In genomic region chr19:12623361-12624031, GRCh38 we compare ENCODE assay signal across 29 cellular contexts. TPM values are rescaled to one million over a fixed set of nuclear protein-coding genes. Genes with fewer than 3 reads are reported as not detected.
DNase-seq lines count a peak whose midpoint lies in the region; ATAC-seq, FAIRE-seq and TF ChIP-seq lines count a peak whose summit lies in the region.
"Had no signal": no experiment of that assay in that cellular context is flagged by ENCODE, and none has a peak within 500 bp of the region (broad histone marks: within the 10 kb centered on the region; RNA-seq: fewer than 3 reads in every experiment).

No MANE protein-coding gene starts in this region.

- POLR2A ChIA-PET in GM12878 (lab: Charles Lee), result interaction anchor here (0.7 to 1.4 kb wide), 4 partner anchors 10 to 49 kb away, joined by 3 to 6 read pairs (median 4); partner anchors contain the start of genes ZNF490 and ZNF791

- no peaks in the 10 kb centered on the region for H3K4me1 Mint-ChIP-seq in neural progenitor cell
- H3K4me1 Mint-ChIP-seq: GM23338, H9 had no signal

- H2AFZ ChIP-seq in GM12878 (ENCODE audit: control insufficient read depth, low read depth, low read length) (no peak overlapping the region), osteoblast (ENCODE audit: low read length) (no peak overlapping the region), neural progenitor cell (replicated peaks) (no peak overlapping the region)
- H2AFZ ChIP-seq: GM23338, PC-9 had no signal

- H3K36me3 ChIP-seq in GM12878 (ENCODE audit: control insufficient read depth in 2 of 2, insufficient read depth in 2 of 2, low read length in 1 of 2) (peaks cover 10 to 23% of the 10 kb centered on the region in 2 experiments), osteoblast (ENCODE audit: insufficient read depth, low read length) (peaks cover 55% of the 10 kb centered on the region), neural progenitor cell (peaks cover 45% of the 10 kb centered on the region), ovary (no peaks in the 10 kb centered on the region)

- WGBS in GM12878 (ENCODE audit: insufficient coverage, insufficient replicate concordance, low lambda C conversion rate, missing lambda C conversion rate), result 99% methylated on average over 4 of the region's 4 CpGs
- whole genome bisulfite sequencing in ovary, 3 donors, result 84 to 86% (median 84%) methylated on average over 4 of the region's 4 CpGs

- H3K4me3 ChIP-seq in GM12878 (no peak overlapping the region), osteoblast (ENCODE audit: insufficient read depth, low read length) (no peak overlapping the region), neural progenitor cell (no peak overlapping the region), ovary (no peak overlapping the region)
- H3K4me3 ChIP-seq: GM23338, PC-9, SJSA1 had no signal

- peaks cover 15% of the 10 kb centered on the region for H3F3A ChIP-seq in neural progenitor cell (ENCODE audit: low read depth)

- H4K20me1 ChIP-seq in GM12878 (ENCODE audit: control insufficient read depth, insufficient read depth) (no peaks in the 10 kb centered on the region), osteoblast (ENCODE audit: insufficient read depth, low read length) (peaks cover 2% of the 10 kb centered on the region), neural progenitor cell (ENCODE audit: low read depth) (no peaks in the 10 kb centered on the region)

- no peak for ATAC-seq in GM12878
- ATAC-seq in HG02938 (IDR thresholded peaks at IDR 0.05; ENCODE audit: unreplicated experiment), result no peak
- ATAC-seq: CD8-positive, alpha-beta T cell; GM23338 had no signal

- H3K4me1 ChIP-seq in GM12878 (ENCODE audit: control insufficient read depth, insufficient read depth, low read length) (peaks cover 3% of the 10 kb centered on the region; the same call in 1 of the 2 replicates), osteoblast (ENCODE audit: insufficient read depth, low read length) (no peaks in the 10 kb centered on the region), neural progenitor cell (no peaks in the 10 kb centered on the region), ovary (ENCODE audit: insufficient read depth) (no peaks in the 10 kb centered on the region)
- H3K4me1 ChIP-seq: Caco-2, SJSA1 had no signal

- H3K9me3 Mint-ChIP-seq in neural progenitor cell, result peaks cover 64% of the 10 kb centered on the region

- BruUV-seq in GM12878 (replicated peaks; lab: Mats Ljungman, UMichigan), result no TSS peak

- H3K79me2 ChIP-seq in GM12878 (ENCODE audit: control insufficient read depth, insufficient read depth, low read length), result peaks cover 20% of the 10 kb centered on the region
- H3K79me2 ChIP-seq in osteoblast (ENCODE audit: insufficient read depth, low read length), result peaks cover 41% of the 10 kb centered on the region
- peaks cover 43% of the 10 kb centered on the region for H3K79me2 ChIP-seq in neural progenitor cell (ENCODE audit: low read depth)

- H3K4me2 ChIP-seq in GM12878 (ENCODE audit: control insufficient read depth, insufficient read depth), result no peak overlapping the region
- no peak overlapping the region for H3K4me2 ChIP-seq in osteoblast (ENCODE audit: insufficient read depth, low read length)
- no peak overlapping the region for H3K4me2 ChIP-seq in neural progenitor cell
- H3K4me2 ChIP-seq: GM23338, KMS-11, PC-9 had no signal

- TF ChIP-seq CTCF in GM12878 (IDR thresholded peaks at IDR 0.05 in 2 of 3, conservative IDR thresholded peaks at IDR 0.05 in 1 of 3; ENCODE audit: control insufficient read depth in 2 of 3, extremely low read depth in 1 of 3, insufficient read depth in 1 of 3, low read depth in 3 of 3, low read length in 3 of 3), result no peak
- no peak for TF ChIP-seq CTCF in osteoblast (IDR thresholded peaks at IDR 0.05; ENCODE audit: extremely low read depth, low read depth, low read length)
- TF ChIP-seq CTCF in neural progenitor cell (IDR thresholded peaks at IDR 0.05), result no peak
- no peak for TF ChIP-seq CTCF in ovary (IDR thresholded peaks at IDR 0.05)

- no peak for TF ChIP-seq RAD21 in GM12878 (IDR thresholded peaks at IDR 0.05; ENCODE audit: insufficient read depth, low read depth, low read length)

- TF ChIP-seq POLR2A in GM12878 (IDR thresholded peaks at IDR 0.05; ENCODE audit: low read depth, low read length) (no peak), ovary (IDR thresholded peaks at IDR 0.05) (no peak)

- H3K27me3 ChIP-seq in GM12878 (replicated peaks in 1 of 2; ENCODE audit: control insufficient read depth in 2 of 2, insufficient read depth in 2 of 2, low read length in 1 of 2) (no peaks in the 10 kb centered on the region), osteoblast (ENCODE audit: insufficient read depth, low read length) (no peaks in the 10 kb centered on the region), neural progenitor cell (no peaks in the 10 kb centered on the region), ovary (no peaks in the 10 kb centered on the region)
- H3K27me3 ChIP-seq: SJSA1 had no signal

- no peak overlapping the region for H3K27ac Mint-ChIP-seq in neural progenitor cell
- H3K27ac Mint-ChIP-seq: CD8-positive, alpha-beta T cell; GM23338; H9; HFFc6 had no signal

- SMC1A ChIA-PET in GM12878 (lab: Charles Lee; ENCODE audit: uncharacterized antibody, unreplicated experiment), result interaction anchor here (0.9 to 1.9 kb wide), 3 partner anchors 10 to 16 kb away, joined by 3 to 9 read pairs (median 3); no protein-coding TSS in a partner anchor

- H3K9me3 ChIP-seq in GM12878 (replicated peaks; ENCODE audit: control insufficient read depth, insufficient read depth, low read length), result peaks cover 35% of the 10 kb centered on the region
- peaks cover 20% of the 10 kb centered on the region for H3K9me3 ChIP-seq in osteoblast (ENCODE audit: low read depth, low read length)
- H3K9me3 ChIP-seq in neural progenitor cell (ENCODE audit: low read depth), result peaks cover 24% of the 10 kb centered on the region
- H3K9me3 ChIP-seq in ovary, result peaks cover 0 to 11% of the 10 kb centered on the region in 2 donors

- H3K27ac ChIP-seq in GM12878 (ENCODE audit: control insufficient read depth, insufficient read depth) (no peak overlapping the region), osteoblast (ENCODE audit: low read depth, low read length) (no peak overlapping the region), neural progenitor cell (no peak overlapping the region), ovary (no peak overlapping the region)
- H3K27ac ChIP-seq: C4-2B, KMS-11, PC-9, SJSA1 had no signal

- RAD21 ChIA-PET in GM12878 (lab: Charles Lee; ENCODE audit: unreplicated experiment), result interaction anchor here (0.8 kb wide), 1 partner anchor 10 kb away, joined by 3 read pairs; no protein-coding TSS in a partner anchor

- in situ Hi-C loops in GM12878 (cut with MboI), result no loop called here

- CTCF ChIA-PET in GM12878 (lab: Yijun Ruan, JAX), result interaction anchor here (0.6 kb wide), 1 partner anchor 15 kb away, joined by 3 read pairs; no protein-coding TSS in a partner anchor

- no peak overlapping the region for H3K9ac ChIP-seq in GM12878 (ENCODE audit: control insufficient read depth, insufficient read depth, low read length)
- H3K9ac ChIP-seq in neural progenitor cell, result no peak overlapping the region
- H3K9ac ChIP-seq: KMS-11 had no signal

- DNase-seq in ELR (ENCODE audit: low read depth) (peak; percentile 53), M059J (ENCODE audit: low read depth) (peak; percentile 29), GM12878 (ENCODE audit: low read depth, low spot score) (no peak), osteoblast (ENCODE audit: insufficient read length, low spot score, missing footprints) (peak; percentile 51), neural progenitor cell (ENCODE audit: low spot score) (no peak), iPS-NIHi7 (ENCODE audit: extremely low spot score) (no peak), ovary (no peak)
- DNase-seq: Caco-2; CD8-positive, alpha-beta T cell; DMS79; H9; HFFc6; NCI-H1048; NCI-H1417 treated with DMSO at 0.1 percent for 48 hours; NCI-H1694 treated with DMSO at 0.1 percent for 48 hours; NCI-H2081; NCI-H2171; NCI-H345; NCI-H510A treated with DMSO at 0.1 percent for 48 hours; NCI-H748 treated with DMSO at 0.1 percent for 48 hours; PC-9; Right ventricle myocardium superior; RPMI8226 had no signal

- H3K4me3 Mint-ChIP-seq in neural progenitor cell, result no peak overlapping the region
- H3K4me3 Mint-ChIP-seq: CD8-positive, alpha-beta T cell; GM23338; H9; HFFc6 had no signal

- peaks cover 8% of the 10 kb centered on the region for H3K27me3 Mint-ChIP-seq in neural progenitor cell (ENCODE audit: insufficient read depth, low read depth)
- H3K27me3 Mint-ChIP-seq: IgD-negative memory B cell had no signal

- no peak for TF ChIP-seq EP300 in GM12878 (IDR thresholded peaks at IDR 0.05; ENCODE audit: borderline replicate concordance in 1 of 2, control insufficient read depth in 1 of 2, low read depth in 2 of 2, low read length in 2 of 2)
- no peak for TF ChIP-seq EP300 in ovary (IDR thresholded peaks at IDR 0.05)

- FAIRE-seq in GM12878 (lab: Jason Lieb, UNC), result no peak

- intact Hi-C loops in GM12878 (cut with micrococcal nuclease; ENCODE audit: unreplicated experiment) (no loop called here), ovary (cut with DNase I) (no loop called here)

- peaks cover 59% of the 10 kb centered on the region for H3K36me3 Mint-ChIP-seq in neural progenitor cell

RNA-seq across cellular contexts. Expression of gene ZNF791, which starts 12.8 kb away (rescaled TPM):
- total RNA-seq in M059J (2014; rRNA removed; shearing (Covaris generic)), result 12.8 and 27.7 TPM in 2 replicates
- total RNA-seq in GM12878 (2013; cell fraction: nucleolus; rRNA removed), result 53.0 and 54.5 TPM in 2 replicates
- 10.0 and 12.5 TPM in 2 replicates for total RNA-seq in GM12878 (2014; rRNA removed)
- total RNA-seq in GM12878 (2014; rRNA removed; fragmentation: Illumina TruSeq; extraction: Trizol), result 18.6 and 19.2 TPM in 2 replicates
- total RNA-seq in GM12878 (2021), result 12.1 and 15.1 TPM in 2 replicates
- 7.0 TPM for polyA plus RNA-seq in GM12878 (2011; ENCODE audit: low read depth)
- 24.0 and 35.6 TPM in 2 replicates for polyA plus RNA-seq in GM12878 (2011; rRNA removed)
- polyA plus RNA-seq in GM12878 (2011; cell fraction: cytosol; rRNA removed), result 12.6 and 13.4 TPM in 2 replicates
- polyA plus RNA-seq in GM12878 (2011; cell fraction: nucleus; rRNA removed), result 9.6 and 10.6 TPM in 2 replicates
- polyA plus RNA-seq in GM12878 (2012), result 11.0 and 11.8 TPM in 2 replicates
- 15.9 and 18.4 TPM in 2 replicates for polyA plus RNA-seq in GM12878 (2014; fragmentation: Illumina TruSeq; extraction: Trizol)
- polyA plus RNA-seq in GM12878 (2014; fragmentation: Nextera tagmentation; extraction: Ambion mirVana), result 1 to 10 TPM; 7.5 to 9.2 TPM
- polyA plus RNA-seq in GM12878 (2014; rRNA removed), result 8.3 and 8.8 TPM in 2 replicates
- polyA plus RNA-seq in GM12878 (2016; fragmentation: Nextera tagmentation; extraction: Ambion mirVana), result 10 to 100 TPM; 11.0 to 11.1 TPM
- polyA minus RNA-seq in GM12878 (2011; rRNA and poly(A)+ RNA removed), result 19.1 and 26.3 TPM in 2 replicates
- 19.8 and 23.3 TPM in 2 replicates for polyA minus RNA-seq in GM12878 (2011; cell fraction: cytosol; rRNA and poly(A)+ RNA removed)
- 8.2 and 19.2 TPM in 2 replicates for polyA minus RNA-seq in GM12878 (2011; cell fraction: nucleus; rRNA and poly(A)+ RNA removed)
- 16.5 and 16.6 TPM in 2 replicates for total RNA-seq in osteoblast
- total RNA-seq in neural progenitor cell (ENCODE audit: low replicate concordance), result 27.1 and 60.7 TPM in 2 replicates
- total RNA-seq in ovary, result 10 to 100 TPM; 16.4 to 44.3 (median 35.2) TPM
- 10 to 100 TPM; 13.6 to 21.7 TPM for polyA plus RNA-seq in ovary

RNA-seq across cellular contexts. Expression of gene ZNF490, which starts 12.9 kb away (rescaled TPM):
- total RNA-seq in M059J (2014; rRNA removed; shearing (Covaris generic)), result 6.3 and 7.9 TPM in 2 replicates
- 19.8 and 20.0 TPM in 2 replicates for total RNA-seq in GM12878 (2013; cell fraction: nucleolus; rRNA removed)
- total RNA-seq in GM12878 (2014; rRNA removed) (7.7 and 7.9 TPM in 2 replicates), GM12878 (2014; rRNA removed; fragmentation: Illumina TruSeq; extraction: Trizol) (7.2 TPM in 2 replicates), GM12878 (2021) (8.4 TPM in 2 replicates), osteoblast (8.7 and 10.6 TPM in 2 replicates), neural progenitor cell (ENCODE audit: low replicate concordance) (6.8 and 16.7 TPM in 2 replicates), ovary (10 to 100 TPM in 1 of 7 donors, 1 to 10 TPM in 6; 5.3 to 12.5 (median 7.2) TPM)
- 1.5 TPM for polyA plus RNA-seq in GM12878 (2011; ENCODE audit: low read depth)
- polyA plus RNA-seq in GM12878 (2011; rRNA removed) (7.0 and 7.2 TPM in 2 replicates), GM12878 (2014; fragmentation: Illumina TruSeq; extraction: Trizol) (3.2 and 5.0 TPM in 2 replicates), GM12878 (2014; fragmentation: Nextera tagmentation; extraction: Ambion mirVana) (1 to 10 TPM in 1 of 2 experiments, under 1 TPM in 1; 0.57 to 1.4 TPM), GM12878 (2014; rRNA removed) (2.6 and 3.2 TPM in 2 replicates), GM12878 (2016; fragmentation: Nextera tagmentation; extraction: Ambion mirVana) (1 to 10 TPM; 2.7 to 2.8 TPM), ovary (1 to 10 TPM in 1 of 2 donors, under 1 TPM in 1; 0.98 to 3.7 TPM)
- 3.7 and 6.0 TPM in 2 replicates for polyA plus RNA-seq in GM12878 (2011; cell fraction: cytosol; rRNA removed)
- polyA plus RNA-seq in GM12878 (2011; cell fraction: nucleus; rRNA removed), result 2.8 and 4.3 TPM in 2 replicates
- 3.1 and 3.5 TPM in 2 replicates for polyA plus RNA-seq in GM12878 (2012)
- polyA minus RNA-seq in GM12878 (2011; rRNA and poly(A)+ RNA removed), result 14.4 and 15.1 TPM in 2 replicates
- polyA minus RNA-seq in GM12878 (2011; cell fraction: cytosol; rRNA and poly(A)+ RNA removed), result 3.3 and 7.4 TPM in 2 replicates
- polyA minus RNA-seq in GM12878 (2011; cell fraction: nucleus; rRNA and poly(A)+ RNA removed), result 18.5 and 38.8 TPM in 2 replicates

RNA-seq across cellular contexts. Expression of gene MAN2B1, which starts 43.0 kb away (rescaled TPM):
- total RNA-seq in M059J (2014; rRNA removed; shearing (Covaris generic)), result 57.8 and 68.4 TPM in 2 replicates
- 162 and 181 TPM in 2 replicates for total RNA-seq in GM12878 (2013; cell fraction: nucleolus; rRNA removed)
- total RNA-seq in GM12878 (2014; rRNA removed) (132 and 149 TPM in 2 replicates), GM12878 (2014; rRNA removed; fragmentation: Illumina TruSeq; extraction: Trizol) (58.4 and 63.5 TPM in 2 replicates), GM12878 (2021) (209 and 224 TPM in 2 replicates), osteoblast (35.8 and 43.0 TPM in 2 replicates), neural progenitor cell (ENCODE audit: low replicate concordance) (35.8 and 73.6 TPM in 2 replicates), ovary (10 to 100 TPM; 17.8 to 63.7 (median 49.8) TPM)
- polyA plus RNA-seq in GM12878 (2011; ENCODE audit: low read depth), result 89.4 TPM
- polyA plus RNA-seq in GM12878 (2011; rRNA removed) (18.2 and 48.7 TPM in 2 replicates), GM12878 (2014; fragmentation: Illumina TruSeq; extraction: Trizol) (29.5 and 60.4 TPM in 2 replicates), GM12878 (2014; fragmentation: Nextera tagmentation; extraction: Ambion mirVana) (10 to 100 TPM in 1 of 2 experiments, 1 to 10 TPM in 1; 7.6 to 33.6 TPM), GM12878 (2014; rRNA removed) (99.2 and 104 TPM in 2 replicates), GM12878 (2016; fragmentation: Nextera tagmentation; extraction: Ambion mirVana) (100 to 1,000 TPM; 118 to 133 TPM), ovary (10 to 100 TPM; 23.5 to 35.0 TPM)
- polyA plus RNA-seq in GM12878 (2011; cell fraction: cytosol; rRNA removed), result 68.0 and 71.7 TPM in 2 replicates
- 211 and 224 TPM in 2 replicates for polyA plus RNA-seq in GM12878 (2011; cell fraction: nucleus; rRNA removed)
- polyA plus RNA-seq in GM12878 (2012), result 170 and 173 TPM in 2 replicates
- polyA minus RNA-seq in GM12878 (2011; rRNA and poly(A)+ RNA removed), result 42.5 and 75.7 TPM in 2 replicates
- polyA minus RNA-seq in GM12878 (2011; cell fraction: cytosol; rRNA and poly(A)+ RNA removed), result 38.0 and 58.0 TPM in 2 replicates
- polyA minus RNA-seq in GM12878 (2011; cell fraction: nucleus; rRNA and poly(A)+ RNA removed), result 61.4 and 110 TPM in 2 replicates

RNA-seq across cellular contexts. Expression of gene WDR83, which starts 43.1 kb away (rescaled TPM):
- 9.6 and 10.5 TPM in 2 replicates for total RNA-seq in M059J (2014; rRNA removed; shearing (Covaris generic))
- total RNA-seq in GM12878 (2013; cell fraction: nucleolus; rRNA removed), result 7.7 and 7.8 TPM in 2 replicates
- total RNA-seq in GM12878 (2014; rRNA removed) (12.2 and 14.0 TPM in 2 replicates), GM12878 (2014; rRNA removed; fragmentation: Illumina TruSeq; extraction: Trizol) (6.7 and 9.1 TPM in 2 replicates), GM12878 (2021) (16.0 TPM in 2 replicates), osteoblast (5.0 and 8.0 TPM in 2 replicates), neural progenitor cell (ENCODE audit: low replicate concordance) (11.0 and 15.9 TPM in 2 replicates), ovary (10 to 100 TPM; 10.5 to 15.1 (median 11.9) TPM)
- polyA plus RNA-seq in GM12878 (2011; ENCODE audit: low read depth), result 4.2 TPM
- polyA plus RNA-seq in GM12878 (2011; rRNA removed) (5.4 and 7.6 TPM in 2 replicates), GM12878 (2014; fragmentation: Illumina TruSeq; extraction: Trizol) (2.2 and 4.5 TPM in 2 replicates), GM12878 (2014; fragmentation: Nextera tagmentation; extraction: Ambion mirVana) (1 to 10 TPM in 1 of 2 experiments, under 1 TPM in 1; 0.58 to 2.3 TPM), GM12878 (2014; rRNA removed) (12.6 and 16.5 TPM in 2 replicates), GM12878 (2016; fragmentation: Nextera tagmentation; extraction: Ambion mirVana) (10 to 100 TPM; 15.0 to 17.7 TPM), ovary (10 to 100 TPM in 1 of 2 donors, 1 to 10 TPM in 1; 2.8 to 16.3 TPM)
- polyA plus RNA-seq in GM12878 (2011; cell fraction: cytosol; rRNA removed), result 14.3 and 18.0 TPM in 2 replicates
- polyA plus RNA-seq in GM12878 (2011; cell fraction: nucleus; rRNA removed), result 13.0 and 16.6 TPM in 2 replicates
- polyA plus RNA-seq in GM12878 (2012), result 10.8 and 11.9 TPM in 2 replicates
- 6.4 and 14.4 TPM in 2 replicates for polyA minus RNA-seq in GM12878 (2011; rRNA and poly(A)+ RNA removed)
- polyA minus RNA-seq in GM12878 (2011; cell fraction: cytosol; rRNA and poly(A)+ RNA removed), result 4.8 TPM in 2 replicates
- polyA minus RNA-seq in GM12878 (2011; cell fraction: nucleus; rRNA and poly(A)+ RNA removed), result 7.0 and 9.9 TPM in 2 replicates

RNA-seq across cellular contexts. Expression of gene DHPS, which starts 58.2 kb away (rescaled TPM):
- 82.7 and 108 TPM in 2 replicates for total RNA-seq in M059J (2014; rRNA removed; shearing (Covaris generic))
- 133 and 159 TPM in 2 replicates for total RNA-seq in GM12878 (2013; cell fraction: nucleolus; rRNA removed)
- total RNA-seq in GM12878 (2014; rRNA removed) (89.6 and 94.9 TPM in 2 replicates), GM12878 (2014; rRNA removed; fragmentation: Illumina TruSeq; extraction: Trizol) (56.6 and 58.8 TPM in 2 replicates), GM12878 (2021) (87.2 and 90.4 TPM in 2 replicates), osteoblast (50.4 and 52.5 TPM in 2 replicates), neural progenitor cell (ENCODE audit: low replicate concordance) (78.3 and 108 TPM in 2 replicates), ovary (100 to 1,000 TPM in 1 of 7 donors, 10 to 100 TPM in 6; 63.7 to 147 (median 89.7) TPM)
- polyA plus RNA-seq in GM12878 (2011; ENCODE audit: low read depth), result 61.2 TPM
- polyA plus RNA-seq in GM12878 (2011; rRNA removed) (74.4 and 104 TPM in 2 replicates), GM12878 (2014; fragmentation: Illumina TruSeq; extraction: Trizol) (57.8 and 64.6 TPM in 2 replicates), GM12878 (2014; fragmentation: Nextera tagmentation; extraction: Ambion mirVana) (10 to 100 TPM; 36.4 to 76.0 TPM), GM12878 (2014; rRNA removed) (95.2 and 102 TPM in 2 replicates), GM12878 (2016; fragmentation: Nextera tagmentation; extraction: Ambion mirVana) (10 to 100 TPM; 81.8 to 84.9 TPM), ovary (10 to 100 TPM; 72.8 to 92.7 TPM)
- polyA plus RNA-seq in GM12878 (2011; cell fraction: cytosol; rRNA removed), result 116 and 136 TPM in 2 replicates
- polyA plus RNA-seq in GM12878 (2011; cell fraction: nucleus; rRNA removed), result 269 and 288 TPM in 2 replicates
- polyA plus RNA-seq in GM12878 (2012), result 105 TPM in 2 replicates
- polyA minus RNA-seq in GM12878 (2011; rRNA and poly(A)+ RNA removed), result 84.7 and 102 TPM in 2 replicates
- polyA minus RNA-seq in GM12878 (2011; cell fraction: cytosol; rRNA and poly(A)+ RNA removed), result 35.1 and 45.0 TPM in 2 replicates
- 49.7 and 75.8 TPM in 2 replicates for polyA minus RNA-seq in GM12878 (2011; cell fraction: nucleus; rRNA and poly(A)+ RNA removed)

Comparison
In these comparisons a context has a peak if more than half of its experiments do, and no peak if none do; other contexts are left out.
1. DNase-seq: peak in ELR (single experiment), M059J (single experiment) and osteoblast (single experiment); none in GM12878 (single experiment), neural progenitor cell (single experiment), iPS-NIHi7 (single experiment) and ovary (0 of 5).